12 cellular contexts compared by ENCODE assay signal in the genomic region with DNA sequence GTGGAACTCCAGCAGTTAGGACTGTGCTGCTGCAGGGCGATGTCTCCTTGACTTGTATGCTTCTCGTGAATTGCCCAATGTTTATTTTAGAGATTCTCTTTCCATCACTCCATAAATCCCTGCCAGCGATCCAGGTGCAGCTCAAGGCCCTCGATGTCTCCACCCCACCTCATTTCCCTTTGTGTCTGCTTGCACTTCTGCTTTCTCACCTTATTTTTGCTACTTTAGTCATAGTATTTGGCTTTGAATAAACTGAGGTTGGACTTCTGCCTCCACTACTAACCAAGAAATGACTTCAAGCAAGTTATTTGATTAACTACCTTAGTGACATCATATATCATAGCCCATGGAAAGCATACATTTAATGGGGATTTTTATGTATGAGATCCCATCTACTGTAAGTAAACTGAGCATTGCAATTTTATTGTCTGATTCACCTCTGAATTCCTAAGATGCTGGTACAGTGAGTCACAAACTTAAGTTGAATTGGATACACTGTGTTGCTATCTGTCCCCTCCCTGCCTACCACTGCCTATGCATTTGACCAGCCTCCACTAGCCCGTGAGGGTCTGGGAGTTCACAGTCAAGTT.
A peak's percentile ranks its signal among the peaks of the same experiment; 100 is the strongest.
DNase-seq lines count a peak whose midpoint lies in the region; ATAC-seq and TF ChIP-seq lines count a peak whose summit lies in the region.
"Had no signal": no experiment of that assay in that cellular context is flagged by ENCODE, and none has a peak within 500 bp of the region (broad histone marks: within the 10 kb centered on the region; RNA-seq: fewer than 3 reads in every experiment).

No MANE protein-coding gene starts in this region.

- H3K27ac ChIP-seq in GM23248 (no peak overlapping the region), neutrophil (peak overlapping the region; percentile 14), right atrium auricular region (no peak overlapping the region)
- H3K27ac ChIP-seq: ascending aorta, KMS-11 had no signal

- no peaks in the 10 kb centered on the region for H4K20me1 ChIP-seq in GM23248 (ENCODE audit: insufficient read depth)

- H3K4me2 ChIP-seq in GM23248 (ENCODE audit: unreplicated experiment): no peak overlapping the region
- H3K4me2 ChIP-seq: KMS-11 had no signal

- no peaks in the 10 kb centered on the region for H3K79me2 ChIP-seq in GM23248 (ENCODE audit: insufficient read depth)

- 19 to 27% methylated on average over 5 of the region's 5 CpGs for WGBS in GM23248 (ENCODE audit: low coverage in 1 of 2, low lambda C conversion rate in 2 of 2, missing lambda C conversion rate in 2 of 2), 2 experiments

- no peaks in the 10 kb centered on the region for H3F3A ChIP-seq in GM23248 (ENCODE audit: insufficient read depth)

- H3K27me3 ChIP-seq in GM23248 (replicated peaks; ENCODE audit: insufficient read depth): no peaks in the 10 kb centered on the region
- no peaks in the 10 kb centered on the region for H3K27me3 ChIP-seq in neutrophil
- H3K27me3 ChIP-seq in right atrium auricular region: no peaks in the 10 kb centered on the region
- H3K27me3 ChIP-seq: ascending aorta had no signal

- in situ Hi-C loops in GM23248 (cut with MboI): no loop called here
- in situ Hi-C loops in T47D (cut with HindIII; ENCODE audit: low pct_unique_long_range_greater_than_20kb, low sequenced_read_pairs): no loop called here

- H3K9me2 ChIP-seq in GM23248 (ENCODE audit: insufficient read depth): no peaks in the 10 kb centered on the region

- TF ChIP-seq CTCF in neutrophil (IDR thresholded peaks at IDR 0.05) (no peak), right atrium auricular region (IDR thresholded peaks at IDR 0.05) (no peak)

- H3K9ac ChIP-seq in GM23248: no peak overlapping the region
- H3K9ac ChIP-seq: KMS-11 had no signal

- DNase-seq in GM23248: peak; percentile 25
- DNase-seq in NCI-H69 (lab: John Stamatoyannopoulos, UW): peak; percentile 15
- DNase-seq in T47D (ENCODE audit: low read depth in 1 of 2, low spot score in 1 of 2): peak; percentile 28 to 38
- DNase-seq in HuH-7 (ENCODE audit: low spot score): no peak
- DNase-seq in right atrium auricular region (ENCODE audit: low spot score): no peak
- DNase-seq: left ventricle myocardium superior, NCI-H526, T-helper 9 cell had no signal

- H3K4me3 ChIP-seq in GM23248: no peak overlapping the region
- no peak overlapping the region for H3K4me3 ChIP-seq in neutrophil (ENCODE audit: low read depth in 1 of 2, low read length in 1 of 2)
- H3K4me3 ChIP-seq in right atrium auricular region: no peak overlapping the region
- H3K4me3 ChIP-seq: ascending aorta had no signal

- no peak for ATAC-seq in GM18519 (IDR thresholded peaks at IDR 0.05; ENCODE audit: low FRiP score, unreplicated experiment)
- ATAC-seq: left ventricle myocardium superior had no signal

- no peaks in the 10 kb centered on the region for H3K36me3 ChIP-seq in GM23248 (ENCODE audit: low read depth)
- peaks cover 12% of the 10 kb centered on the region for H3K36me3 ChIP-seq in neutrophil
- no peaks in the 10 kb centered on the region for H3K36me3 ChIP-seq in right atrium auricular region
- H3K36me3 ChIP-seq: ascending aorta had no signal

- no peak overlapping the region for H2AFZ ChIP-seq in GM23248

- H3K9me3 ChIP-seq in GM23248 (ENCODE audit: low read depth) (no peaks in the 10 kb centered on the region), neutrophil (no peaks in the 10 kb centered on the region), right atrium auricular region (no peaks in the 10 kb centered on the region)
- H3K9me3 ChIP-seq: ascending aorta had no signal

- H3K4me1 ChIP-seq in GM23248 (ENCODE audit: insufficient read depth): 0 out of 2 replicates have a peak, but pooled peaks cover 5% of the 10 kb centered on the region
- peaks cover 5 to 13% of the 10 kb centered on the region in 2 experiments for H3K4me1 ChIP-seq in neutrophil (ENCODE audit: control insufficient read depth in 1 of 2, insufficient read depth in 1 of 2, low read depth in 1 of 2, low read length in 1 of 2)
- H3K4me1 ChIP-seq in right atrium auricular region: no peaks in the 10 kb centered on the region
- H3K4me1 ChIP-seq: ascending aorta had no signal

Comparison
In these comparisons a context has a peak if more than half of its experiments do, and no peak if none do; other contexts are left out.
1. DNase-seq: peak in GM23248 (single experiment), NCI-H69 (single experiment) and T47D (2 of 2); none in HuH-7 (single experiment) and right atrium auricular region (single experiment).